In the genomic region with DNA sequence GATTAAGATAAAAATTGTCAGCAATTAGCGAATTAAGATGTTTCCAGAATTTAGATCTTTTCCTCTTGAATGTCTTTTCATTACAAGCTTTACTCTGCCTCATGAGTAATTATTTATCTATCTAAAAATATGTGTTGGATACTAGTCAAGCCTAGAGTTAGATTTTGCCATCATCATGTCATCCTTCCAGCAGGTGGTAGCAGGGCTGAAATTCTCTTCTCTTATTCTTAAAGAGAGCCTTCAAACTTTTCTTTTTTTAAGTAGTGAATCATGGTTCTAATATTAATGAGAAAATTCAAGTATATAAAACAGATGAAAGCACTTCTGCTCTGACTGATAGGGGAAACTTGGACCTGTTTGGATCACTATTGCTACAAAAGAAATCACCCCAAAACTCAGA, we compare ENCODE assay signal across 24 cellular contexts.
"Had no signal": no experiment of that assay in that cellular context is flagged by ENCODE, and none has a peak within 500 bp of the region (broad histone marks: within the 10 kb centered on the region; RNA-seq: fewer than 3 reads in every experiment).

No MANE protein-coding gene starts in this region.

- ATAC-seq: activated naive CD8-positive, alpha-beta T cell treated with anti-CD3 and anti-CD28 coated beads, Interleukin-2, amount 50 U/mL, for 24 hours; gastrocnemius medialis; left ventricle myocardium superior; naive thymus-derived CD8-positive, alpha-beta T cell had no signal

- H3K4me1 Mint-ChIP-seq: activated naive CD4-positive, alpha-beta T cell treated with anti-CD3 and anti-CD28 coated beads, Interleukin-2, amount 50 U/mL, for 24 hours; central memory CD8-positive, alpha-beta T cell; mesothelial cell of epicardium; naive thymus-derived CD8-positive, alpha-beta T cell; neural progenitor cell had no signal

- H3K4me3 Mint-ChIP-seq: activated naive CD4-positive, alpha-beta T cell treated with anti-CD3 and anti-CD28 coated beads, Interleukin-2, amount 50 U/mL, for 24 hours; activated naive CD8-positive, alpha-beta T cell treated with anti-CD3 and anti-CD28 coated beads, Interleukin-2, amount 50 U/mL, for 24 hours; central memory CD8-positive, alpha-beta T cell; mesothelial cell of epicardium; naive thymus-derived CD8-positive, alpha-beta T cell; neural progenitor cell had no signal

- H3K27me3 ChIP-seq: breast epithelium, colonic mucosa, esophagus squamous epithelium, gastrocnemius medialis, neural progenitor cell, right atrium auricular region, spleen, tibial nerve, uterus had no signal

- DNase-seq: activated CD4-positive, alpha-beta T cell treated with anti-CD3 and anti-CD28 coated beads for 4 hours; activated CD4-positive, alpha-beta T cell treated with anti-CD3 and anti-CD28 coated beads, Interleukin-2, amount 50 U/mL, for 4 hours; activated naive CD8-positive, alpha-beta T cell treated with anti-CD3 and anti-CD28 coated beads, Interleukin-2, amount 50 U/mL, for 24 hours; activated T-cell treated with anti-CD3 and anti-CD28 coated beads, Interleukin-2, amount 50 U/mL, for 1 hour; colonic mucosa; effector CD8-positive, alpha-beta T cell; esophagus squamous epithelium; gastrocnemius medialis; glutamatergic neuron; left ventricle myocardium superior; naive thymus-derived CD8-positive, alpha-beta T cell; spleen; stimulated activated naive CD4-positive, alpha-beta T cell treated with Interleukin-2 at 50 U/mL for 16 hours; T-helper 1 cell; uterus had no signal

- H3K4me1 ChIP-seq: breast epithelium, colonic mucosa, neural progenitor cell, spleen, tibial nerve, uterus had no signal

- H3K27ac ChIP-seq: breast epithelium, colonic mucosa, epithelial cell of prostate, esophagus squamous epithelium, neural progenitor cell, right atrium auricular region, spleen, tibial nerve, uterus, VCaP had no signal

- H3K27ac Mint-ChIP-seq: activated naive CD4-positive, alpha-beta T cell treated with anti-CD3 and anti-CD28 coated beads, Interleukin-2, amount 50 U/mL, for 24 hours; activated naive CD8-positive, alpha-beta T cell treated with anti-CD3 and anti-CD28 coated beads, Interleukin-2, amount 50 U/mL, for 24 hours; mesothelial cell of epicardium; neural progenitor cell had no signal

- H3K36me3 ChIP-seq: breast epithelium, colonic mucosa, neural progenitor cell, right atrium auricular region, uterus had no signal

- H3K27me3 Mint-ChIP-seq: activated naive CD4-positive, alpha-beta T cell treated with anti-CD3 and anti-CD28 coated beads, Interleukin-2, amount 50 U/mL, for 24 hours; activated naive CD8-positive, alpha-beta T cell treated with anti-CD3 and anti-CD28 coated beads, Interleukin-2, amount 50 U/mL, for 24 hours; central memory CD8-positive, alpha-beta T cell; naive thymus-derived CD8-positive, alpha-beta T cell had no signal

- H3K4me3 ChIP-seq: breast epithelium, colonic mucosa, esophagus squamous epithelium, gastrocnemius medialis, neural progenitor cell, right atrium auricular region, spleen, tibial nerve, uterus had no signal

- H3K9me3 ChIP-seq: breast epithelium, colonic mucosa, esophagus squamous epithelium, gastrocnemius medialis, right atrium auricular region, uterus had no signal
